ENCODE assay signal across 12 cellular contexts in genomic region chr6:20669571-20670314, GRCh38.
DNase-seq lines count a peak whose midpoint lies in the region; ATAC-seq, FAIRE-seq and TF ChIP-seq lines count a peak whose summit lies in the region.
"Had no signal": no experiment of that assay in that cellular context is flagged by ENCODE, and none has a peak within 500 bp of the region (broad histone marks: within the 10 kb centered on the region; RNA-seq: fewer than 3 reads in every experiment).

No MANE protein-coding gene starts in this region.

- peaks cover 25% of the 10 kb centered on the region for H3K36me3 Mint-ChIP-seq in stimulated activated memory B cell treated with anti-CD40 and anti-IgM and Interleukin-4, amounts not matched to agents 10 μg/mL and 1 μg/mL and 100 μg/mL, for 72 hours

- 94% methylated on average over 6 of the region's 6 CpGs for WGBS in suprapubic skin
- WGBS in lower leg skin, 2 donors, result 87 to 92% methylated on average over 6 of the region's 6 CpGs

- H3K27ac ChIP-seq in suprapubic skin, result no peak overlapping the region
- H3K27ac ChIP-seq: 22Rv1, pancreas had no signal

- no peak for TF ChIP-seq CTCF in D721Med (IDR thresholded peaks at IDR 0.05; ENCODE audit: insufficient read depth, missing control alignments)
- TF ChIP-seq CTCF in suprapubic skin (IDR thresholded peaks at IDR 0.05), result no peak
- no peak for TF ChIP-seq CTCF in lower leg skin (IDR thresholded peaks at IDR 0.05)

- no peak overlapping the region for H3K4me3 ChIP-seq in suprapubic skin
- H3K4me3 ChIP-seq in lower leg skin (ENCODE audit: low read depth, poor library complexity, severe bottlenecking), result no peak overlapping the region
- H3K4me3 ChIP-seq: pancreas had no signal

- ATAC-seq in HG02870 (IDR thresholded peaks at IDR 0.05; ENCODE audit: unreplicated experiment), result peak; percentile 88
- ATAC-seq in stimulated activated memory B cell treated with anti-CD40 and anti-IgM and Interleukin-4, amounts not matched to agents 10 μg/mL and 1 μg/mL and 100 μg/mL, for 72 hours, result peak; percentile 76
- ATAC-seq: pancreas had no signal

- no peaks in the 10 kb centered on the region for H3K36me3 ChIP-seq in suprapubic skin
- H3K36me3 ChIP-seq: pancreas had no signal

- no peaks in the 10 kb centered on the region for H3K27me3 ChIP-seq in suprapubic skin
- H3K27me3 ChIP-seq: pancreas had no signal

- intact Hi-C loops in lower leg skin (cut with DNase I; ENCODE audit: low total_unique reads), result no loop called here

- peaks cover 9% of the 10 kb centered on the region for H3K4me1 ChIP-seq in suprapubic skin
- H3K4me1 ChIP-seq: pancreas had no signal

- no peak for TF ChIP-seq EP300 in suprapubic skin (IDR thresholded peaks at IDR 0.05)

- H3K27me3 Mint-ChIP-seq in stimulated activated memory B cell treated with anti-CD40 and anti-IgM and Interleukin-4, amounts not matched to agents 10 μg/mL and 1 μg/mL and 100 μg/mL, for 72 hours, result no peaks in the 10 kb centered on the region

- no peaks in the 10 kb centered on the region for H3K9me3 ChIP-seq in suprapubic skin
- H3K9me3 ChIP-seq: pancreas had no signal

- no peaks in the 10 kb centered on the region for H3K9me3 Mint-ChIP-seq in stimulated activated memory B cell treated with anti-CD40 and anti-IgM and Interleukin-4, amounts not matched to agents 10 μg/mL and 1 μg/mL and 100 μg/mL, for 72 hours
- H3K9me3 Mint-ChIP-seq: T-helper 1 cell treated with Interleukin-12 subunit alpha and Interleukin-12 subunit beta and Interleukin-4 antibody, amounts not matched to agents 30 μg/mL and 1 μg/mL, for 36 hours had no signal

- no peak overlapping the region for H3K4me3 Mint-ChIP-seq in stimulated activated memory B cell treated with anti-CD40 and anti-IgM and Interleukin-4, amounts not matched to agents 10 μg/mL and 1 μg/mL and 100 μg/mL, for 72 hours
- H3K4me3 Mint-ChIP-seq: T-helper 1 cell treated with Interleukin-12 subunit alpha and Interleukin-12 subunit beta and Interleukin-4 antibody, amounts not matched to agents 30 μg/mL and 1 μg/mL, for 36 hours had no signal

- TF ChIP-seq POLR2A in suprapubic skin (IDR thresholded peaks at IDR 0.05) (no peak), lower leg skin (IDR thresholded peaks at IDR 0.05) (no peak)

- no peak for FAIRE-seq in D721Med (lab: Jason Lieb, UNC)
- FAIRE-seq: pancreas had no signal

- peak; percentile 71 for DNase-seq in NCI-H1105 treated with DMSO at 0.1 percent for 48 hours (lab: John Stamatoyannopoulos, UW)
- no peak for DNase-seq in NCI-H1105 (lab: John Stamatoyannopoulos, UW)
- DNase-seq in Kasumi-1 (lab: John Stamatoyannopoulos, UW), result peak; percentile 51 to 63
- DNase-seq in D721Med (ENCODE audit: insufficient read length, low spot score), result no peak
- DNase-seq in suprapubic skin (ENCODE audit: low spot score in 2 of 2), result no peak
- no peak for DNase-seq in lower leg skin (ENCODE audit: low spot score in 2 of 2)
- DNase-seq: NCI-H2171, pancreas had no signal

- H3K4me1 Mint-ChIP-seq in stimulated activated memory B cell treated with anti-CD40 and anti-IgM and Interleukin-4, amounts not matched to agents 10 μg/mL and 1 μg/mL and 100 μg/mL, for 72 hours, result peaks cover 44% of the 10 kb centered on the region

- no peak overlapping the region for H3K27ac Mint-ChIP-seq in stimulated activated memory B cell treated with anti-CD40 and anti-IgM and Interleukin-4, amounts not matched to agents 10 μg/mL and 1 μg/mL and 100 μg/mL, for 72 hours
- H3K27ac Mint-ChIP-seq: T-helper 1 cell treated with Interleukin-12 subunit alpha and Interleukin-12 subunit beta and Interleukin-4 antibody, amounts not matched to agents 30 μg/mL and 1 μg/mL, for 36 hours had no signal

Comparison
In these comparisons a context has a peak if more than half of its experiments do, and no peak if none do; other contexts are left out.
1. DNase-seq: peak in NCI-H1105 treated with DMSO at 0.1 percent for 48 hours (single experiment) and Kasumi-1 (2 of 2); none in NCI-H1105 (single experiment), D721Med (single experiment), suprapubic skin (0 of 2) and lower leg skin (0 of 2).